Comparison of ENCODE assay signal across 10 cellular contexts in the genomic region with DNA sequence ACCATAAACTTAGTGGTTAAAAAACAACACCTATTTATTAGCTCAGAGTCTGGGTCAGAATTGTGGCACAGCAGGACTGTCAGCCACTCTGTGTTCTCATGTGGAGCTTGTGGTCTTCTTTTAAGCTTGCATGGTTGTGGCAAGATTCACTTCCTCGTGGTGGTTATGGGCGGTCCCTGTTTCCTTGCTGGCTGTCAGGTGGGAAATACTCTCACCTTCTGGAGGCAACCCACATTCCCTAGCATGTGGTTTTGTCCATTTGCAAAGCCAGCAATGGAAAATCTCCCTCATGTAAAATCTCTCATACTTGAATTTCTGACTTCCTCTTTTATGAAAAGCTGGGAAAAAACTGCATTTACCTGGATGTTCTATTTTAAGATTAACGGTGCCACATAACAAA.
DNase-seq lines count a peak whose midpoint lies in the region; ATAC-seq, FAIRE-seq and TF ChIP-seq lines count a peak whose summit lies in the region.
"Had no signal": no experiment of that assay in that cellular context is flagged by ENCODE, and none has a peak within 500 bp of the region (broad histone marks: within the 10 kb centered on the region; RNA-seq: fewer than 3 reads in every experiment).

No MANE protein-coding gene starts in this region.

- ATAC-seq in GM21528 (IDR thresholded peaks at IDR 0.05; ENCODE audit: low FRiP score, unreplicated experiment) (peak; percentile 97), HG03159 (IDR thresholded peaks at IDR 0.05; ENCODE audit: unreplicated experiment) (peak; percentile 99)

- peak; percentile 84 for FAIRE-seq in GM18507 (lab: Jason Lieb, UNC)

- TF ChIP-seq CTCF in astrocyte of the spinal cord (IDR thresholded peaks at IDR 0.05; ENCODE audit: low read depth, low read length) = no peak

- no peak overlapping the region for H3K4me3 ChIP-seq in astrocyte of the spinal cord (ENCODE audit: low read depth, low read length)
- H3K4me3 ChIP-seq: lung had no signal

- in situ Hi-C loops in astrocyte of the spinal cord (cut with HindIII; ENCODE audit: low sequenced_read_pairs) = no loop called here

- DNase-seq in GM18507 (ENCODE audit: extremely low spot score, insufficient read length, low read depth) (no peak), astrocyte of the spinal cord (ENCODE audit: low read depth, low spot score) (peak; percentile 64), ureter (ENCODE audit: low spot score) (no peak), NCI-H774 (lab: John Stamatoyannopoulos, UW) (no peak), hippocampal formation (lab: John Stamatoyannopoulos, UW) (no peak), NCI-H146 treated with DMSO at 0.1 percent for 48 hours (lab: John Stamatoyannopoulos, UW; ENCODE audit: unreplicated experiment) (no peak)
- DNase-seq: activated CD4-positive, alpha-beta T cell treated with anti-CD3 and anti-CD28 coated beads, Interleukin-2, amount 10 ng/mL, durations not matched to agents 24 days and 14 days had no signal
